In genomic region chr1:239951518-239952130, GRCh38 we compare ENCODE assay signal across 8 cellular contexts.
A peak's percentile ranks its signal among the peaks of the same experiment; 100 is the strongest.
DNase-seq lines count a peak whose midpoint lies in the region; ATAC-seq and TF ChIP-seq lines count a peak whose summit lies in the region.

No MANE protein-coding gene starts in this region.

- DNase-seq in CD14-positive monocyte (ENCODE audit: low spot score) (no peak), HUDEP-2 (lab: John Stamatoyannopoulos, UW; ENCODE audit: unreplicated experiment in 76 of 76) (peak in 43 of 76 experiments; percentile 1 to 64 (median 26)), head of caudate nucleus (peak in 41 of 42 donors; percentile 16 to 92 (median 74)), renal cortical epithelial cell (ENCODE audit: low read depth) (peak; percentile 71)
- peak; percentile 24 for DNase-seq in activated naive CD8-positive, alpha-beta T cell treated with anti-CD3 and anti-CD28 coated beads for 36 hours

- no peaks in the 10 kb centered on the region for H3K4me1 ChIP-seq in OCI-LY3 (ENCODE audit: low read length)

- H3K9ac ChIP-seq in OCI-LY3 (ENCODE audit: low read length), result no peak overlapping the region

- H3K27ac ChIP-seq in OCI-LY3 (ENCODE audit: low read length), result no peak overlapping the region

- H2AFZ ChIP-seq in OCI-LY3 (ENCODE audit: low read depth, low read length), result no peak overlapping the region

- intact Hi-C loops in CD14-positive monocyte (cut with micrococcal nuclease) (no loop called here), head of caudate nucleus (cut with DNase I) (no loop called here)

- no peaks in the 10 kb centered on the region for H3K36me3 Mint-ChIP-seq in CD14-positive monocyte
- no peaks in the 10 kb centered on the region for H3K36me3 Mint-ChIP-seq in activated naive CD8-positive, alpha-beta T cell treated with anti-CD3 and anti-CD28 coated beads for 36 hours

- ATAC-seq in GM18907 (IDR thresholded peaks at IDR 0.05; ENCODE audit: unreplicated experiment) (peak; percentile 68), GM18870 (IDR thresholded peaks at IDR 0.05; ENCODE audit: unreplicated experiment) (no peak)

- H3K4me1 Mint-ChIP-seq in CD14-positive monocyte, result no peaks in the 10 kb centered on the region
- H3K4me1 Mint-ChIP-seq in activated naive CD8-positive, alpha-beta T cell treated with anti-CD3 and anti-CD28 coated beads for 36 hours, result no peaks in the 10 kb centered on the region

- H3K4me2 ChIP-seq in OCI-LY3 (ENCODE audit: low read length), result no peak overlapping the region

- peaks cover 0 to 6% (median 4%) of the 10 kb centered on the region in 3 donors for H3K27me3 Mint-ChIP-seq in CD14-positive monocyte (ENCODE audit: low read depth in 3 of 3)
- H3K27me3 Mint-ChIP-seq in activated naive CD8-positive, alpha-beta T cell treated with anti-CD3 and anti-CD28 coated beads for 36 hours, result no peaks in the 10 kb centered on the region

- no peaks in the 10 kb centered on the region for H3K36me3 ChIP-seq in OCI-LY3 (replicated peaks; ENCODE audit: low read depth, low read length)

- no peak overlapping the region for H3K27ac Mint-ChIP-seq in CD14-positive monocyte
- no peak overlapping the region for H3K27ac Mint-ChIP-seq in activated naive CD8-positive, alpha-beta T cell treated with anti-CD3 and anti-CD28 coated beads for 36 hours

- no peaks in the 10 kb centered on the region for H3K9me3 ChIP-seq in OCI-LY3 (ENCODE audit: insufficient read depth, low read length)

- H4K20me1 ChIP-seq in OCI-LY3 (ENCODE audit: insufficient read depth, low read length), result no peaks in the 10 kb centered on the region

- H3K27me3 ChIP-seq in OCI-LY3 (ENCODE audit: low read depth, low read length), result no peaks in the 10 kb centered on the region

- no peaks in the 10 kb centered on the region for H3K9me3 Mint-ChIP-seq in CD14-positive monocyte
- no peaks in the 10 kb centered on the region for H3K9me3 Mint-ChIP-seq in activated naive CD8-positive, alpha-beta T cell treated with anti-CD3 and anti-CD28 coated beads for 36 hours

- no peak overlapping the region for H3K4me3 Mint-ChIP-seq in CD14-positive monocyte
- no peak overlapping the region for H3K4me3 Mint-ChIP-seq in activated naive CD8-positive, alpha-beta T cell treated with anti-CD3 and anti-CD28 coated beads for 36 hours

- no peaks in the 10 kb centered on the region for H3K79me2 ChIP-seq in OCI-LY3 (ENCODE audit: low read length)

- peak; percentile 94 for TF ChIP-seq CTCF in CD14-positive monocyte (IDR thresholded peaks at IDR 0.05)
- TF ChIP-seq CTCF in OCI-LY3 (IDR thresholded peaks at IDR 0.05; ENCODE audit: low read depth, low read length), result peak; percentile 74

- no peak overlapping the region for H3K4me3 ChIP-seq in OCI-LY3 (ENCODE audit: low read length)
